ENCODE assay signal across 1 cellular context in genomic region chr7:72621654-72622290, GRCh38.
A peak's percentile ranks its signal among the peaks of the same experiment; 100 is the strongest.
TF ChIP-seq lines count a peak whose summit lies in the region.

No MANE protein-coding gene starts in this region.

TF ChIP-seq in K562, 482 proteins besides CTCF, POLR2A, EP300 and RAD21:
- TF ChIP-seq C11orf30 (IDR thresholded peaks at IDR 0.05; ENCODE audit: low read depth), result 0 out of 2 replicates have a peak, but pooled peaks have one; percentile 7
